3 cellular contexts compared by ENCODE assay signal in genomic region chr13:49593876-49594275, GRCh38. TPM values are rescaled to one million over a fixed set of nuclear protein-coding genes. Genes with fewer than 3 reads are reported as not detected.
"Had no signal": no experiment of that assay in that cellular context is flagged by ENCODE, and none has a peak within 500 bp of the region (broad histone marks: within the 10 kb centered on the region; RNA-seq: fewer than 3 reads in every experiment).

No MANE protein-coding gene starts in this region.

RNA-seq across cellular contexts. Expression of gene ARL11, which starts 34.4 kb away (rescaled TPM):
- total RNA-seq: astrocyte, bronchial epithelial cell, chondrocyte had no signal
